Comparison of ENCODE assay signal across 13 cellular contexts in genomic region chrX:108322243-108322642, GRCh38.
"Had no signal": no experiment of that assay in that cellular context is flagged by ENCODE, and none has a peak within 500 bp of the region (broad histone marks: within the 10 kb centered on the region; RNA-seq: fewer than 3 reads in every experiment).

No MANE protein-coding gene starts in this region.

- H3K36me3 Mint-ChIP-seq: naive thymus-derived CD4-positive, alpha-beta T cell; stimulated activated memory B cell treated with anti-CD40 and anti-IgM and Interleukin-4, amounts not matched to agents 10 μg/mL and 1 μg/mL and 100 μg/mL, for 72 hours had no signal

- H3K4me1 Mint-ChIP-seq: naive thymus-derived CD4-positive, alpha-beta T cell; stimulated activated memory B cell treated with anti-CD40 and anti-IgM and Interleukin-4, amounts not matched to agents 10 μg/mL and 1 μg/mL and 100 μg/mL, for 72 hours had no signal

- H3K9me3 Mint-ChIP-seq: naive thymus-derived CD4-positive, alpha-beta T cell; stimulated activated memory B cell treated with anti-CD40 and anti-IgM and Interleukin-4, amounts not matched to agents 10 μg/mL and 1 μg/mL and 100 μg/mL, for 72 hours; stimulated activated naive CD8-positive, alpha-beta T cell treated with anti-CD3 and anti-CD28 coated beads, Interleukin-15, Interleukin-2, amounts not matched to agents 100 ng/mL and 50 ng/mL, for 24 hours had no signal

- H3K27me3 Mint-ChIP-seq: stimulated activated memory B cell treated with anti-CD40 and anti-IgM and Interleukin-4, amounts not matched to agents 10 μg/mL and 1 μg/mL and 100 μg/mL, for 72 hours; stimulated activated naive CD8-positive, alpha-beta T cell treated with anti-CD3 and anti-CD28 coated beads, Interleukin-15, Interleukin-2, amounts not matched to agents 100 ng/mL and 50 ng/mL, for 24 hours had no signal

- H3K27ac Mint-ChIP-seq: naive thymus-derived CD4-positive, alpha-beta T cell; stimulated activated memory B cell treated with anti-CD40 and anti-IgM and Interleukin-4, amounts not matched to agents 10 μg/mL and 1 μg/mL and 100 μg/mL, for 72 hours; stimulated activated naive CD8-positive, alpha-beta T cell treated with anti-CD3 and anti-CD28 coated beads, Interleukin-15, Interleukin-2, amounts not matched to agents 100 ng/mL and 50 ng/mL, for 24 hours had no signal

- DNase-seq: effector memory CD4-positive, alpha-beta T cell; kidney glomerular epithelial cell; mesendoderm; naive thymus-derived CD4-positive, alpha-beta T cell; nucleus accumbens; spleen; stimulated activated CD4-positive, alpha-beta T cell treated with anti-CD3 and anti-CD28 coated beads, Interleukin-15, amount 100 ng/mL, for 24 hours; stimulated activated CD4-positive, alpha-beta T cell treated with anti-CD3 and anti-CD28 coated beads, Interleukin-1b, Interleukin-23, amount 100 ng/mL, for 48 hours; stimulated activated CD4-positive, alpha-beta T cell treated with anti-CD3 and anti-CD28 coated beads, Interleukin-4, amount 100 ng/mL, for 24 hours; testis; upper lobe of right lung had no signal

- H3K4me3 Mint-ChIP-seq: naive thymus-derived CD4-positive, alpha-beta T cell; stimulated activated memory B cell treated with anti-CD40 and anti-IgM and Interleukin-4, amounts not matched to agents 10 μg/mL and 1 μg/mL and 100 μg/mL, for 72 hours; stimulated activated naive CD8-positive, alpha-beta T cell treated with anti-CD3 and anti-CD28 coated beads, Interleukin-15, Interleukin-2, amounts not matched to agents 100 ng/mL and 50 ng/mL, for 24 hours had no signal
